In the genomic region with DNA sequence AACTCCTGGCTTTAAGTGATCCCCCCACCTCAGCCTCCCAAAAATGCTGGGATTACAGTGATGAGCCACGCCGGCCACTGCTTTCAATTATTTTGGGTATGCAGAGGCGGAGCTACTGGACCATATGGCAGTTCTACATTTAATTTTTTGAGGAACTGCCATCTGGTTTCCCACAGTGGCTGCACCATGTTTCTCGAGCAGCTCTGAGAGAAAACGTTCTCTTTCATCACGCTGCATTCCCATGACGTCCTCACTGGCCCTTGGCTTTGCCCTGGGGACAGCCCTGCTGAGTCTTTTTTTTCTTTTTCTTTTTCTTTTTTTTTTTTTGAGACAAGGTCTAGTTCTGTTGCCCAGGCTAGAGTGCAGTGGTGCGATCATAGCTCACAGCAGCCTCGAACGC, we compare ENCODE assay signal across 18 cellular contexts.
"Had no signal": no experiment of that assay in that cellular context is flagged by ENCODE, and none has a peak within 500 bp of the region (broad histone marks: within the 10 kb centered on the region; RNA-seq: fewer than 3 reads in every experiment).

No MANE protein-coding gene starts in this region.

- H3K9me3 ChIP-seq: esophagus squamous epithelium, gastrocnemius medialis, left ventricle myocardium inferior, spleen had no signal

- DNase-seq: activated CD4-positive, alpha-beta T cell treated with anti-CD3 and anti-CD28 coated beads for 36 hours; activated CD8-positive, alpha-beta memory T cell treated with anti-CD3 and anti-CD28 coated beads, Interleukin-2, amount 50 U/mL, for 48 hours; activated CD8-positive, alpha-beta T cell treated with anti-CD3 and anti-CD28 coated beads for 36 hours; activated naive CD4-positive, alpha-beta T cell; esophagus squamous epithelium; gastrocnemius medialis; kidney; left ventricle myocardium inferior; mesenchymal stem cell; nephron progenitor cell; spleen; stimulated activated CD4-positive, alpha-beta T cell treated with anti-CD3 and anti-CD28 coated beads, Interleukin-2, amount 100 ng/mL, for 24 hours; stimulated activated naive CD4-positive, alpha-beta T cell treated with Interleukin-2 at 50 U/mL for 16 hours; T1000 had no signal

- H3K9me3 Mint-ChIP-seq: activated CD8-positive, alpha-beta T cell treated with anti-CD3 and anti-CD28 coated beads for 36 hours; activated T-helper 1 cell treated with anti-CD3 and anti-CD28 coated beads, Interleukin-12 subunit alpha, Interleukin-12 subunit beta, Interleukin-2, Interleukin-4 antibody, amounts not matched to agents 30 ng/mL and 10 ng/mL and 1 ng/mL, durations not matched to agents 14 hours and 24 hours and 36 hours; nephron progenitor cell had no signal

- H3K4me1 Mint-ChIP-seq: activated CD4-positive, alpha-beta T cell treated with anti-CD3 and anti-CD28 coated beads for 36 hours; nephron progenitor cell had no signal

- H3K27ac ChIP-seq: esophagus squamous epithelium, gastrocnemius medialis, left ventricle myocardium inferior, VCaP had no signal

- H3K36me3 ChIP-seq: esophagus squamous epithelium, gastrocnemius medialis, left ventricle myocardium inferior, spleen had no signal

- H3K4me1 ChIP-seq: esophagus squamous epithelium, gastrocnemius medialis, left ventricle myocardium inferior had no signal

- H3K27ac Mint-ChIP-seq: activated CD4-positive, alpha-beta T cell treated with anti-CD3 and anti-CD28 coated beads for 36 hours; activated CD8-positive, alpha-beta T cell treated with anti-CD3 and anti-CD28 coated beads for 36 hours; activated T-helper 1 cell treated with anti-CD3 and anti-CD28 coated beads, Interleukin-12 subunit alpha, Interleukin-12 subunit beta, Interleukin-2, Interleukin-4 antibody, amounts not matched to agents 30 ng/mL and 10 ng/mL and 1 ng/mL, durations not matched to agents 14 hours and 24 hours and 36 hours; nephron progenitor cell had no signal

- ATAC-seq: activated CD4-positive, alpha-beta T cell treated with anti-CD3 and anti-CD28 coated beads for 36 hours; activated CD8-positive, alpha-beta T cell treated with anti-CD3 and anti-CD28 coated beads for 36 hours; gastrocnemius medialis; sciatic nerve had no signal

- H3K4me3 Mint-ChIP-seq: activated CD4-positive, alpha-beta T cell treated with anti-CD3 and anti-CD28 coated beads for 36 hours; activated CD8-positive, alpha-beta T cell treated with anti-CD3 and anti-CD28 coated beads for 36 hours; activated T-helper 1 cell treated with anti-CD3 and anti-CD28 coated beads, Interleukin-12 subunit alpha, Interleukin-12 subunit beta, Interleukin-2, Interleukin-4 antibody, amounts not matched to agents 30 ng/mL and 10 ng/mL and 1 ng/mL, durations not matched to agents 14 hours and 24 hours and 36 hours; nephron progenitor cell had no signal

- H3K27me3 ChIP-seq: esophagus squamous epithelium, gastrocnemius medialis, spleen had no signal

- FAIRE-seq: astrocyte, kidney had no signal

- H3K27me3 Mint-ChIP-seq: activated CD4-positive, alpha-beta T cell treated with anti-CD3 and anti-CD28 coated beads for 36 hours; activated CD8-positive, alpha-beta T cell treated with anti-CD3 and anti-CD28 coated beads for 36 hours had no signal

- H3K4me3 ChIP-seq: esophagus squamous epithelium, gastrocnemius medialis, left ventricle myocardium inferior, spleen had no signal
